8 cellular contexts compared by ENCODE assay signal in the genomic region with DNA sequence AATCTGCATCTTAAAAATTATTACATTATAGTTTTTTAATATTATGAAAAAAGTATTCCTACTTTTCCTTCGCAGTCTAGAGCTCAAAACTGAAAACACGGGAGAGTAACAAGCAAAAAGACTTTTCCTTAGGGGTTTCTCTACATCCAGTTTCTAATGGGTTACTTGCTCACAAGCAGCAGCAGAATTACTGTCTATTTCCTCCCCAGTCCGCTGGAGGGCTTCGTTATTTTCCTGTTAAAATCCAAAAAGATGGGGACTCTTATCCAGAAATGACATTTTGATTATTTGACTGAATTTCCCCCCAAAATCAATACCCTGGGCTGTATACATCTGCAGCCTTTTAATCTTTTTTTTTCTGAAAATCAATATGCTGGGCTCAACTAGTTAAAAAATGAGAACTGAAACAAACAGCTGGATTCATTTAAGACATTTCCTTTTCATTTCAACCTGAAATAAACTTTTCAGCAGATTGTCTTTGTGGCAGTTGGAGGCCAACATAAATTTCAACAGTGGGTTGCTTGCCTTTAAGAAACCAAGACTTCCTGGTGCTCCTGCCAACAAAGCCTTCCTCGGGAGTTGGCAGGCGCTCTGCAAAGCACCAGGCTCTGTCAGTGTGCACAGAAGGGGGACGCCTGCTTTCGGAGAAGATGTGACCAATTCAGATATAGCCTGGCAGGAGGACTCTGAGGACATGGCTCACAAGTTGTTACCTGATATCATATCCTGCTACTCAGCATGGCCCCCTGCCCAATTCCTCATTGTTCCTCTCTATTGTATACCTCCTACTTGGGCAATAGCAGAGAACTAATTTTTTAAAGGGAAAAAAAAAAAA.
A peak's percentile ranks its signal among the peaks of the same experiment; 100 is the strongest.
DNase-seq lines count a peak whose midpoint lies in the region; ATAC-seq and FAIRE-seq lines count a peak whose summit lies in the region.

No MANE protein-coding gene starts in this region.

- peak; percentile 59 for ATAC-seq in Right ventricle myocardium inferior
- ATAC-seq in HG03108 (IDR thresholded peaks at IDR 0.05; ENCODE audit: unreplicated experiment), result peak; percentile 71

- DNase-seq in Right ventricle myocardium inferior (ENCODE audit: missing footprints) (no peak), cardiac septum (ENCODE audit: low spot score) (no peak), RPMI8226 (peak; percentile 87), inferior parietal cortex (ENCODE audit: extremely low spot score) (peak; percentile 65), RCC 7860 (ENCODE audit: low spot score) (no peak), NCI-H187 (lab: John Stamatoyannopoulos, UW) (no peak)
- no peak for DNase-seq in stimulated activated CD8-positive, alpha-beta memory T cell treated with anti-CD3 and anti-CD28 coated beads, Interleukin-4, amount 100 ng/mL, for 48 hours

- no peak for FAIRE-seq in RCC 7860 (lab: Jason Lieb, UNC)

- intact Hi-C loops in Right ventricle myocardium inferior (cut with DNase I) (no loop called here), cardiac septum (cut with DNase I) (no loop called here)

Comparison
In these comparisons a context has a peak if more than half of its experiments do, and no peak if none do; other contexts are left out.
1. DNase-seq: peak in RPMI8226 (single experiment) and inferior parietal cortex (single experiment); none in Right ventricle myocardium inferior (single experiment), cardiac septum (single experiment), RCC 7860 (single experiment), NCI-H187 (0 of 2) and stimulated activated CD8-positive, alpha-beta memory T cell treated with anti-CD3 and anti-CD28 coated beads, Interleukin-4, amount 100 ng/mL, for 48 hours (single experiment).